Comparison of ENCODE assay signal across 27 cellular contexts in the genomic region with DNA sequence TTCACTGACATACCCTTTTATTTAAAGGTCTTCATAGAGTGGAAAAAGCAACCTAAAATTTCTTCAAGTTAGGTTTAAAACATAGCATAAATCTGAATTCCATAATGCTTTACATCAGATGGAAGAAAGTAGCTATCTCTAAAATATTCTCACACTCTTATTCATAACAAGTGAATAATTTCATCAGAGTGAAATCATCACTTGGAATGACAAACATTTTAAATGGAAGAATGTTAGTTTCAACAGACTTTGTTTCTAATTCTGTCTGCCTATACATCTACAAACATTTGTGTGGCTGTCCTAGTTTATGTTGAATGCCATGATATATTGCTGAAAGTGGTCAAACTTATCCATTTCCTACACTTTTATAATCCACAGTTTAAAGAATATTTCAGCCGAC. TPM values are rescaled to one million over a fixed set of nuclear protein-coding genes. Genes with fewer than 3 reads are reported as not detected.
DNase-seq lines count a peak whose midpoint lies in the region; TF ChIP-seq lines count a peak whose summit lies in the region.
"Had no signal": no experiment of that assay in that cellular context is flagged by ENCODE, and none has a peak within 500 bp of the region (broad histone marks: within the 10 kb centered on the region; RNA-seq: fewer than 3 reads in every experiment).

No MANE protein-coding gene starts in this region.

- intact Hi-C loops in adrenal gland (cut with DNase I) = no loop called here

- H3K4me3 ChIP-seq in adipocyte (ENCODE audit: low read length) (no peak overlapping the region), smooth muscle cell (no peak overlapping the region), adrenal gland (no peak overlapping the region)
- H3K4me3 ChIP-seq: BLaER1 treated with 17β-estradiol and CSF1 and Interleukin-3, amounts not matched to agents 10 nM and 100 nM; PC-9; SJCRH30 had no signal

- H3F3A ChIP-seq in smooth muscle cell (ENCODE audit: low read depth) = no peaks in the 10 kb centered on the region

- H3K4me1 ChIP-seq in adipocyte (ENCODE audit: control insufficient read depth, insufficient read depth, low read length) (peaks cover 19% of the 10 kb centered on the region), smooth muscle cell (ENCODE audit: low read depth) (no peaks in the 10 kb centered on the region), adrenal gland (replicated peaks in 1 of 2) (no peaks in the 10 kb centered on the region)
- H3K4me1 ChIP-seq: SJCRH30 had no signal

- H3K79me2 ChIP-seq in smooth muscle cell (ENCODE audit: low read depth) = no peaks in the 10 kb centered on the region

- WGBS in smooth muscle cell (ENCODE audit: low lambda C conversion rate) = 73% methylated on average over 1 of the region's 1 CpG
- WGBS in adrenal gland, 4 donors = 81 to 100% (median 88%) methylated on average over 1 of the region's 1 CpG

- no peak overlapping the region for H2AFZ ChIP-seq in smooth muscle cell (ENCODE audit: low read depth)
- H2AFZ ChIP-seq: PC-9 had no signal

- peak overlapping the region; percentile 49 for H3K4me2 ChIP-seq in smooth muscle cell
- H3K4me2 ChIP-seq: BLaER1 treated with 17β-estradiol and CSF1 and Interleukin-3, amounts not matched to agents 10 nM and 100 nM; KMS-11; PC-9 had no signal

- H3K9ac ChIP-seq in adipocyte (ENCODE audit: low read length) (peak overlapping the region; percentile 39), smooth muscle cell (ENCODE audit: low read depth) (no peak overlapping the region)
- H3K9ac ChIP-seq: BLaER1 treated with 17β-estradiol and CSF1 and Interleukin-3, amounts not matched to agents 10 nM and 100 nM; KMS-11 had no signal

- TF ChIP-seq CTCF in smooth muscle cell (IDR thresholded peaks at IDR 0.05; ENCODE audit: borderline replicate concordance, insufficient read depth, poor library complexity, severe bottlenecking) (no peak), adrenal gland (IDR thresholded peaks at IDR 0.05) (no peak)

- no peaks in the 10 kb centered on the region for H3K36me3 ChIP-seq in adipocyte (ENCODE audit: control insufficient read depth, insufficient read depth, low read length, severe bottlenecking)
- no peaks in the 10 kb centered on the region for H3K36me3 ChIP-seq in smooth muscle cell (ENCODE audit: low read depth)
- H3K36me3 ChIP-seq in adrenal gland (replicated peaks in 1 of 2) = no peaks in the 10 kb centered on the region
- H3K36me3 ChIP-seq: BLaER1 treated with 17β-estradiol and CSF1 and Interleukin-3, amounts not matched to agents 10 nM and 100 nM; SJCRH30 had no signal

- H3K27ac ChIP-seq in smooth muscle cell (ENCODE audit: low read depth) = no peak overlapping the region
- H3K27ac ChIP-seq in adrenal gland = no peak overlapping the region
- H3K27ac ChIP-seq: BLaER1 treated with 17β-estradiol and CSF1 and Interleukin-3, amounts not matched to agents 10 nM and 100 nM; KMS-11; PC-9; SJCRH30 had no signal

- no peak for TF ChIP-seq POLR2A in adrenal gland (IDR thresholded peaks at IDR 0.05)

- H4K20me1 ChIP-seq in smooth muscle cell (ENCODE audit: low read depth) = no peaks in the 10 kb centered on the region
- H4K20me1 ChIP-seq: BLaER1 treated with 17β-estradiol and CSF1 and Interleukin-3, amounts not matched to agents 10 nM and 100 nM had no signal

- DNase-seq in EL (peak; percentile 56), adipocyte (ENCODE audit: low read depth) (no peak), fibroblast of peridontal ligament (ENCODE audit: extremely low read depth) (peak; percentile 9), smooth muscle cell (lab: John Stamatoyannopoulos, UW; ENCODE audit: unreplicated experiment) (no peak), adrenal gland (no peak), NCI-H1092 (lab: John Stamatoyannopoulos, UW) (no peak), Kasumi-1 (lab: John Stamatoyannopoulos, UW) (no peak)
- DNase-seq: AML-193; CD4-positive, alpha-beta memory T cell; COR-L47; GF-D8; NCI-H1048; NCI-H1417 treated with DMSO at 0.1 percent for 48 hours; NCI-H187; NCI-H2081 treated with DMSO at 0.1 percent for 48 hours; NCI-H2171; NCI-H226; NCI-H524 treated with DMSO at 0.1 percent for 48 hours; NCI-H82; NK-92 treated with Interleukin-12 subunit alpha and Interleukin-12 subunit beta, amount 100 ng/mL, for 24 hours; PC-9; SJCRH30 had no signal

- H3K9me3 ChIP-seq in adipocyte (ENCODE audit: control insufficient read depth, low read length) (no peaks in the 10 kb centered on the region), smooth muscle cell (replicated peaks; ENCODE audit: low read depth) (no peaks in the 10 kb centered on the region), adrenal gland (replicated peaks in 1 of 3) (no peaks in the 10 kb centered on the region)
- H3K9me3 ChIP-seq: BLaER1 treated with 17β-estradiol and CSF1 and Interleukin-3, amounts not matched to agents 10 nM and 100 nM; SJCRH30 had no signal

- H3K27me3 ChIP-seq in adipocyte (replicated peaks; ENCODE audit: control insufficient read depth, insufficient read depth, low read length) = no peaks in the 10 kb centered on the region
- no peaks in the 10 kb centered on the region for H3K27me3 ChIP-seq in smooth muscle cell (ENCODE audit: low read depth)
- H3K27me3 ChIP-seq in adrenal gland = no peaks in the 10 kb centered on the region
- H3K27me3 ChIP-seq: BLaER1 treated with 17β-estradiol and CSF1 and Interleukin-3, amounts not matched to agents 10 nM and 100 nM; SJCRH30 had no signal

RNA-seq across cellular contexts. Expression of a gene that starts 16.9 kb away (rescaled TPM):
- total RNA-seq in smooth muscle cell (not detected in 2 replicates), adrenal gland (1 to 10 TPM in 3 of 8 donors, under 1 TPM in 4, not detected in 1; 0.09 to 4.5 (median 0.84) TPM)
- polyA plus RNA-seq in smooth muscle cell (not detected in 2 replicates), adrenal gland (1 to 10 TPM; 1.3 to 6.3 (median 2.1) TPM)
- total RNA-seq: CD4-positive, alpha-beta memory T cell; H4; PC-9; RPMI7951; SJCRH30 had no signal
- polyA plus RNA-seq: CD4-positive, alpha-beta memory T cell; IgD-negative memory B cell had no signal

Comparison
In these comparisons a context has a peak if more than half of its experiments do, and no peak if none do; other contexts are left out.
1. DNase-seq: peak in EL (single experiment) and fibroblast of peridontal ligament (single experiment); none in adipocyte (single experiment), smooth muscle cell (single experiment), adrenal gland (0 of 7), NCI-H1092 (single experiment) and Kasumi-1 (0 of 2).